In genomic region chr3:56997675-56998074, GRCh38 we compare ENCODE assay signal across 19 cellular contexts.
A peak's percentile ranks its signal among the peaks of the same experiment; 100 is the strongest.
DNase-seq lines count a peak whose midpoint lies in the region; ATAC-seq and TF ChIP-seq lines count a peak whose summit lies in the region.
"Had no signal": no experiment of that assay in that cellular context is flagged by ENCODE, and none has a peak within 500 bp of the region (broad histone marks: within the 10 kb centered on the region; RNA-seq: fewer than 3 reads in every experiment).

No MANE protein-coding gene starts in this region.

- no peaks in the 10 kb centered on the region for H3K79me2 ChIP-seq in fibroblast of lung (ENCODE audit: control insufficient read depth, insufficient read depth, low read length)

- H3K4me2 ChIP-seq in fibroblast of lung (ENCODE audit: extremely low read depth, insufficient read depth, low read length), result no peak overlapping the region

- TF ChIP-seq POLR2A in ovary (IDR thresholded peaks at IDR 0.05) (no peak), vagina (IDR thresholded peaks at IDR 0.05) (no peak)

- TF ChIP-seq CTCF in fibroblast of lung (conservative IDR thresholded peaks at IDR 0.05 in 1 of 2, IDR thresholded peaks at IDR 0.05 in 1 of 2; ENCODE audit: low read depth in 1 of 2, low read length in 2 of 2) (no peak), ovary (IDR thresholded peaks at IDR 0.05) (no peak), vagina (IDR thresholded peaks at IDR 0.05) (no peak)

- no peak overlapping the region for H3K27ac Mint-ChIP-seq in activated T-cell treated with anti-CD3 and anti-CD28 coated beads, Interleukin-2, amount 50 U/mL, for 72 hours
- no peak overlapping the region for H3K27ac Mint-ChIP-seq in activated naive CD4-positive, alpha-beta T cell treated with anti-CD3 and anti-CD28 coated beads, Interleukin-2, amount 10 ng/mL, durations not matched to agents 7 days and 5 days
- H3K27ac Mint-ChIP-seq: stimulated activated naive CD8-positive, alpha-beta T cell treated with anti-CD3 and anti-CD28 coated beads, Interleukin-15, Interleukin-2, amounts not matched to agents 100 ng/mL and 50 ng/mL, for 24 hours had no signal

- intact Hi-C loops in left cardiac atrium (cut with DNase I) (loop anchor here (10.0 kb wide), 2 partner anchors 77 to 227 kb away; partner anchors contain the start of gene APPL1 (in 1 of the 2)), cardiac septum (cut with DNase I) (loop anchor here (5.0 to 10.0 kb wide), 4 partner anchors 80 to 227 kb away; partner anchors contain the start of gene APPL1), ovary (cut with DNase I) (loop anchor here in 3 of 4 donors (5.0 to 10.0 kb wide), 2 partner anchors 80 to 167 kb away; partner anchors contain the start of gene IL17RD (in 2 of the 3)), vagina (cut with DNase I) (no loop called here)

- TF ChIP-seq EP300 in ovary (IDR thresholded peaks at IDR 0.05), result peak; percentile 9

- WGBS in ovary, 3 donors, result 45 to 48% (median 46%) methylated on average over 5 of the region's 5 CpGs

- CTCF ChIA-PET in activated naive CD4-positive, alpha-beta T cell treated with anti-CD3 and anti-CD28 coated beads, Interleukin-2, amount 10 ng/mL, durations not matched to agents 7 days and 5 days (lab: Charles Lee), result interaction anchor here (1.1 kb wide), 1 partner anchor 304 kb away, joined by 3 read pairs; no protein-coding TSS in a partner anchor

- ATAC-seq in left cardiac atrium, result peak; percentile 35 to 39
- no peak for ATAC-seq in activated T-cell treated with anti-CD3 and anti-CD28 coated beads, Interleukin-2, amount 50 U/mL, for 72 hours (replicated peaks in 1 of 2)
- ATAC-seq: naive thymus-derived CD4-positive, alpha-beta T cell had no signal

- peaks cover 6% of the 10 kb centered on the region for H3K27me3 Mint-ChIP-seq in activated T-cell treated with anti-CD3 and anti-CD28 coated beads, Interleukin-2, amount 50 U/mL, for 72 hours (ENCODE audit: low read depth)
- peaks cover 17% of the 10 kb centered on the region for H3K27me3 Mint-ChIP-seq in activated naive CD4-positive, alpha-beta T cell treated with anti-CD3 and anti-CD28 coated beads, Interleukin-2, amount 10 ng/mL, durations not matched to agents 7 days and 5 days
- H3K27me3 Mint-ChIP-seq: stimulated activated naive CD8-positive, alpha-beta T cell treated with anti-CD3 and anti-CD28 coated beads, Interleukin-15, Interleukin-2, amounts not matched to agents 100 ng/mL and 50 ng/mL, for 24 hours had no signal

- no peak overlapping the region for H3K27ac ChIP-seq in fibroblast of lung (ENCODE audit: insufficient read depth, low read length)
- H3K27ac ChIP-seq in ovary, result peak overlapping the region in 1 of 2 donors; percentile 37
- H3K27ac ChIP-seq in vagina, result peak overlapping the region; percentile 70
- H3K27ac ChIP-seq: right atrium auricular region, SJSA1 had no signal

- H3K36me3 ChIP-seq in fibroblast of lung (ENCODE audit: control insufficient read depth, insufficient read depth, low read length) (no peaks in the 10 kb centered on the region), ovary (no peaks in the 10 kb centered on the region), vagina (no peaks in the 10 kb centered on the region)
- H3K36me3 ChIP-seq: right atrium auricular region, SJSA1 had no signal

- H3K27me3 ChIP-seq in fibroblast of lung (ENCODE audit: control insufficient read depth, insufficient read depth, low read length) (no peaks in the 10 kb centered on the region), ovary (no peaks in the 10 kb centered on the region), vagina (no peaks in the 10 kb centered on the region)
- H3K27me3 ChIP-seq: right atrium auricular region, SJSA1 had no signal

- H3K4me1 ChIP-seq in fibroblast of lung (ENCODE audit: control insufficient read depth, extremely low read depth, insufficient read depth, low read length) (no peaks in the 10 kb centered on the region), ovary (ENCODE audit: insufficient read depth) (peaks cover 11% of the 10 kb centered on the region), vagina (peaks cover 21% of the 10 kb centered on the region)
- H3K4me1 ChIP-seq: SJSA1 had no signal

- no peak overlapping the region for H3K9ac ChIP-seq in fibroblast of lung (ENCODE audit: insufficient read depth, low read length)

- DNase-seq in left cardiac atrium (no peak), cardiac septum (ENCODE audit: low spot score) (no peak), fibroblast of lung (ENCODE audit: low read depth in 2 of 2) (peak; percentile 42 to 61), ovary (no peak), vagina (ENCODE audit: extremely low spot score in 2 of 2) (no peak)
- no peak for DNase-seq in activated T-cell treated with anti-CD3 and anti-CD28 coated beads, Interleukin-2, amount 50 U/mL, for 72 hours
- no peak for DNase-seq in activated naive CD4-positive, alpha-beta T cell treated with anti-CD3 and anti-CD28 coated beads, Interleukin-2, amount 10 ng/mL, durations not matched to agents 7 days and 5 days
- no peak for DNase-seq in activated CD4-positive, alpha-beta T cell treated with anti-CD3 and anti-CD28 coated beads for 4 hours
- DNase-seq: activated CD4-positive, CD25-positive, alpha-beta regulatory T cell treated with anti-CD3 and anti-CD28 coated beads, Interleukin-2, amount 50 U/mL, for 72 hours; activated effector memory CD4-positive, alpha-beta T cell treated with anti-CD3 and anti-CD28 coated beads, Interleukin-2, amount 50 U/mL, for 16 hours; glutamatergic neuron; immature natural killer cell; naive thymus-derived CD4-positive, alpha-beta T cell; NCI-H2029 treated with DMSO at 0.1 percent for 48 hours; NCI-H510A treated with DMSO at 0.1 percent for 48 hours; T-helper 9 cell had no signal

- no peak overlapping the region for H3K4me3 Mint-ChIP-seq in activated T-cell treated with anti-CD3 and anti-CD28 coated beads, Interleukin-2, amount 50 U/mL, for 72 hours
- H3K4me3 Mint-ChIP-seq in activated naive CD4-positive, alpha-beta T cell treated with anti-CD3 and anti-CD28 coated beads, Interleukin-2, amount 10 ng/mL, durations not matched to agents 7 days and 5 days, result no peak overlapping the region
- H3K4me3 Mint-ChIP-seq: immature natural killer cell; naive thymus-derived CD4-positive, alpha-beta T cell; stimulated activated naive CD8-positive, alpha-beta T cell treated with anti-CD3 and anti-CD28 coated beads, Interleukin-15, Interleukin-2, amounts not matched to agents 100 ng/mL and 50 ng/mL, for 24 hours had no signal

- H3K9me3 ChIP-seq in fibroblast of lung (ENCODE audit: control insufficient read depth, insufficient read depth, low read depth, low read length) (no peaks in the 10 kb centered on the region), ovary (no peaks in the 10 kb centered on the region), vagina (no peaks in the 10 kb centered on the region)
- H3K9me3 ChIP-seq: right atrium auricular region, SJSA1 had no signal

- no peaks in the 10 kb centered on the region for H3K9me3 Mint-ChIP-seq in activated T-cell treated with anti-CD3 and anti-CD28 coated beads, Interleukin-2, amount 50 U/mL, for 72 hours
- H3K9me3 Mint-ChIP-seq in activated naive CD4-positive, alpha-beta T cell treated with anti-CD3 and anti-CD28 coated beads, Interleukin-2, amount 10 ng/mL, durations not matched to agents 7 days and 5 days, result no peaks in the 10 kb centered on the region
- H3K9me3 Mint-ChIP-seq: stimulated activated naive CD8-positive, alpha-beta T cell treated with anti-CD3 and anti-CD28 coated beads, Interleukin-15, Interleukin-2, amounts not matched to agents 100 ng/mL and 50 ng/mL, for 24 hours had no signal

- H3K4me3 ChIP-seq in fibroblast of lung (replicated peaks in 1 of 4; ENCODE audit: control extremely low read depth in 1 of 4, insufficient read depth in 1 of 4, low read depth in 3 of 4, low read length in 4 of 4) (no peak overlapping the region), ovary (no peak overlapping the region), vagina (no peak overlapping the region)
- H3K4me3 ChIP-seq: right atrium auricular region, SJSA1 had no signal

- no peaks in the 10 kb centered on the region for H3K36me3 Mint-ChIP-seq in activated T-cell treated with anti-CD3 and anti-CD28 coated beads, Interleukin-2, amount 50 U/mL, for 72 hours (ENCODE audit: insufficient read depth in 2 of 2)
- H3K36me3 Mint-ChIP-seq in activated naive CD4-positive, alpha-beta T cell treated with anti-CD3 and anti-CD28 coated beads, Interleukin-2, amount 10 ng/mL, durations not matched to agents 7 days and 5 days, result peaks cover 2% of the 10 kb centered on the region

- peaks cover 9% of the 10 kb centered on the region for H3K4me1 Mint-ChIP-seq in activated T-cell treated with anti-CD3 and anti-CD28 coated beads, Interleukin-2, amount 50 U/mL, for 72 hours (ENCODE audit: low read depth)
- peaks cover 3% of the 10 kb centered on the region for H3K4me1 Mint-ChIP-seq in activated naive CD4-positive, alpha-beta T cell treated with anti-CD3 and anti-CD28 coated beads, Interleukin-2, amount 10 ng/mL, durations not matched to agents 7 days and 5 days

- H4K20me1 ChIP-seq in fibroblast of lung (ENCODE audit: control insufficient read depth, extremely low read depth, insufficient read depth, low read length), result no peaks in the 10 kb centered on the region

- no peak overlapping the region for H2AFZ ChIP-seq in fibroblast of lung (ENCODE audit: low read length)

Comparison
In these comparisons a context has a peak if more than half of its experiments do, and no peak if none do; other contexts are left out.
1. ATAC-seq: peak in left cardiac atrium (2 of 2); none in activated T-cell treated with anti-CD3 and anti-CD28 coated beads, Interleukin-2, amount 50 U/mL, for 72 hours (0 of 2).
2. DNase-seq: peak in fibroblast of lung (2 of 2); none in left cardiac atrium (single experiment), cardiac septum (single experiment), ovary (0 of 5), vagina (0 of 2), activated T-cell treated with anti-CD3 and anti-CD28 coated beads, Interleukin-2, amount 50 U/mL, for 72 hours (0 of 2), activated naive CD4-positive, alpha-beta T cell treated with anti-CD3 and anti-CD28 coated beads, Interleukin-2, amount 10 ng/mL, durations not matched to agents 7 days and 5 days (single experiment) and activated CD4-positive, alpha-beta T cell treated with anti-CD3 and anti-CD28 coated beads for 4 hours (0 of 2).